In the genomic region with DNA sequence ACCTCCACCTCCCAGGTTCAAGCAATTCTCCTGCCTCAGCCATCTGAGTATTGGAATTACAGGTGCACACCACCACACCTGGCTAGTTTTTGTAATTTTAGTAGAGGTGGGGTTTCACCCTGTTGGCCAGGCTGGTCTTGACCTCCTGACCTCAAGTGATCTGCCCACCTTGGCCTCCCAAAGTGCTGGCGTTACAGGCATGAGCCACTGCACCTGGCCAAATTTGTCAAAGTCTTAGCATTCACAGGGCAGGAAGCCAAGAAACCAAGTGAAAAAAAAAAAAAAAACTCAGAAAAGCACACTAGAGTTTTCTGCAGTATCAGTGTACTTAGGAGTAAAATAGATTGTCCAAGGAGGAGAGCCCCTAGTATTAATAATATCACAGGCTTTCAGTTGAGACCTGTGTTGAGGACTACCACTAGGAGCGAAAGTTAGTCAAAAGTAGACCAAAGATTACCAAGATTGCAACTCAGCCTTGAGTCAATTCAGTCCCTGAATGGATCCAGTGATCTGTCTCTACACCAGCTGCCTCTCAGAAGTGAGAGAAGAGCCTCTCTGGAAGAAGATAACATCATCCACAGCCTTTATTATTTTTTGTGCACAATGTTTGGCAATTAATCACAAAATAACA, we compare ENCODE assay signal across 20 cellular contexts.
DNase-seq lines count a peak whose midpoint lies in the region; ATAC-seq, FAIRE-seq and TF ChIP-seq lines count a peak whose summit lies in the region.
"Had no signal": no experiment of that assay in that cellular context is flagged by ENCODE, and none has a peak within 500 bp of the region (broad histone marks: within the 10 kb centered on the region; RNA-seq: fewer than 3 reads in every experiment).

No MANE protein-coding gene starts in this region.

- no peaks in the 10 kb centered on the region for H3K4me1 Mint-ChIP-seq in activated T-helper 17 cell treated with anti-CD3 and anti-CD28 coated beads, Interleukin-2, amount 50 U/mL, for 72 hours

- TF ChIP-seq CTCF in GM20000 (IDR thresholded peaks at IDR 0.05; ENCODE audit: extremely low read depth, missing control alignments), result no peak
- TF ChIP-seq CTCF in D721Med (IDR thresholded peaks at IDR 0.05; ENCODE audit: insufficient read depth, missing control alignments), result no peak

- peak; percentile 83 for ATAC-seq in GM18499 (IDR thresholded peaks at IDR 0.05; ENCODE audit: insufficient read depth, unreplicated experiment)
- ATAC-seq in HG02884 (IDR thresholded peaks at IDR 0.05; ENCODE audit: unreplicated experiment), result peak; percentile 90
- ATAC-seq in activated T-helper 17 cell treated with anti-CD3 and anti-CD28 coated beads, Interleukin-2, amount 50 U/mL, for 72 hours (replicated peaks), result peak; percentile 98
- ATAC-seq in HG03571 (IDR thresholded peaks at IDR 0.05; ENCODE audit: unreplicated experiment), result no peak
- ATAC-seq: K562, left colon had no signal

- no peaks in the 10 kb centered on the region for H3K36me3 Mint-ChIP-seq in activated T-helper 17 cell treated with anti-CD3 and anti-CD28 coated beads, Interleukin-2, amount 50 U/mL, for 72 hours (ENCODE audit: low read depth)

- no peaks in the 10 kb centered on the region for H3K27me3 Mint-ChIP-seq in activated T-helper 17 cell treated with anti-CD3 and anti-CD28 coated beads, Interleukin-2, amount 50 U/mL, for 72 hours

- H3K4me3 Mint-ChIP-seq in activated T-helper 17 cell treated with anti-CD3 and anti-CD28 coated beads, Interleukin-2, amount 50 U/mL, for 72 hours, result no peak overlapping the region
- H3K4me3 Mint-ChIP-seq: T-helper 1 cell treated with Interleukin-12 subunit alpha and Interleukin-12 subunit beta and Interleukin-4 antibody, amounts not matched to agents 30 μg/mL and 1 μg/mL, for 36 hours had no signal

- peaks cover 4% of the 10 kb centered on the region for H3K9me3 Mint-ChIP-seq in activated T-helper 17 cell treated with anti-CD3 and anti-CD28 coated beads, Interleukin-2, amount 50 U/mL, for 72 hours
- H3K9me3 Mint-ChIP-seq: T-helper 1 cell treated with Interleukin-12 subunit alpha and Interleukin-12 subunit beta and Interleukin-4 antibody, amounts not matched to agents 30 μg/mL and 1 μg/mL, for 36 hours had no signal

- H3K27ac Mint-ChIP-seq in activated T-helper 17 cell treated with anti-CD3 and anti-CD28 coated beads, Interleukin-2, amount 50 U/mL, for 72 hours, result no peak overlapping the region
- H3K27ac Mint-ChIP-seq: T-helper 1 cell treated with Interleukin-12 subunit alpha and Interleukin-12 subunit beta and Interleukin-4 antibody, amounts not matched to agents 30 μg/mL and 1 μg/mL, for 36 hours had no signal

- DNase-seq in GM20000 (ENCODE audit: low spot score) (peak; percentile 9), D721Med (ENCODE audit: insufficient read length, low spot score) (no peak), ecto neural progenitor cell (ENCODE audit: low spot score) (no peak)
- DNase-seq: activated T-cell treated with anti-CD3 and anti-CD28 coated beads, Interleukin-2, amount 50 U/mL, for 48 hours; amygdala; cerebellar nuclear complex; DMS79 treated with DMSO at 0.1 percent for 48 hours; HCEC 1CT; left colon; NCI-H1092 treated with DMSO at 0.1 percent for 48 hours; ovary had no signal

- FAIRE-seq in D721Med (lab: Jason Lieb, UNC), result no peak
- FAIRE-seq: endometrium, GM12891, GM19239, K562 had no signal
